ENCODE assay signal across 1 cellular context in the genomic region with DNA sequence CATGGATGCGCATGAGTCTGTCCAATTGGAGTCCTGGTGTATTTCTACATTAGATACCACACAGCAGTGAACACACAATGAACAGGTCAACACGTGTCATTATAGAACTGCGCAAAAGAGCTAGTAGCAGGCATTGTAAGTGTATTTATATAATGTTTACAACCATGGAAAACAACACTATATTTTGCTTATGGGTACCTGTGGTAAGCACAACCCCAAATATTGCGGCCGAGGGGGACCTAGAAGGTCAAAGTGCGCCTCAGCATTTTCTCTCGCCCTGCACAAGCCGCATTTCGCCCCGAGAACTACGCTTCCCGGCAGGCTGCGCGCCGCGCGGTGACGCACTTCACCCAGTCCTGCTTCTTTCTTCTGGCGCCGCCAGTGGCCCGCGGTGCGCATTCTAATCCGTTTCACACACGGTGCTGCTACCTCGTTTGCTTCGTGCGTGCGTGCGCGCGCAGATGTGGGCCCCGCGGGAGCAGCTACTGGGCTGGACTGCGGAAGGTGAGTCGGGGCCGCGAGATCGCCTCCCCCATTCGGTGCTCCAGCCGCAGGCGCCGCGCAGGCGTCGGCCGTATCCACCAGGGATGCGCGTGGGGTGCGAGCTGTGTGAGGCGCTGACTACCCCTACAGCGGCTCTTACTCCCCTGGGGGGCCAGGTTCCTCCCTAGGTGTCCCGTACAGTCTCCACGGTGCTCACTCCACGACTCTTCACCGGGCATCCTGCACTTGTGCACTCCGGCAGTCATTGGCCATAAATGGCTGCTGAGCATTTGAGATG.
TF ChIP-seq lines count a peak whose summit lies in the region.

A gene (plus strand): TSS at position 394 of the 781 bp plus-strand sequence. CDS start 68 bp downstream, at position 462.

TF ChIP-seq in WTC11, 78 proteins besides CTCF, POLR2A, EP300 and RAD21 (continued from another document):
- TF ChIP-seq, protein P1, sequence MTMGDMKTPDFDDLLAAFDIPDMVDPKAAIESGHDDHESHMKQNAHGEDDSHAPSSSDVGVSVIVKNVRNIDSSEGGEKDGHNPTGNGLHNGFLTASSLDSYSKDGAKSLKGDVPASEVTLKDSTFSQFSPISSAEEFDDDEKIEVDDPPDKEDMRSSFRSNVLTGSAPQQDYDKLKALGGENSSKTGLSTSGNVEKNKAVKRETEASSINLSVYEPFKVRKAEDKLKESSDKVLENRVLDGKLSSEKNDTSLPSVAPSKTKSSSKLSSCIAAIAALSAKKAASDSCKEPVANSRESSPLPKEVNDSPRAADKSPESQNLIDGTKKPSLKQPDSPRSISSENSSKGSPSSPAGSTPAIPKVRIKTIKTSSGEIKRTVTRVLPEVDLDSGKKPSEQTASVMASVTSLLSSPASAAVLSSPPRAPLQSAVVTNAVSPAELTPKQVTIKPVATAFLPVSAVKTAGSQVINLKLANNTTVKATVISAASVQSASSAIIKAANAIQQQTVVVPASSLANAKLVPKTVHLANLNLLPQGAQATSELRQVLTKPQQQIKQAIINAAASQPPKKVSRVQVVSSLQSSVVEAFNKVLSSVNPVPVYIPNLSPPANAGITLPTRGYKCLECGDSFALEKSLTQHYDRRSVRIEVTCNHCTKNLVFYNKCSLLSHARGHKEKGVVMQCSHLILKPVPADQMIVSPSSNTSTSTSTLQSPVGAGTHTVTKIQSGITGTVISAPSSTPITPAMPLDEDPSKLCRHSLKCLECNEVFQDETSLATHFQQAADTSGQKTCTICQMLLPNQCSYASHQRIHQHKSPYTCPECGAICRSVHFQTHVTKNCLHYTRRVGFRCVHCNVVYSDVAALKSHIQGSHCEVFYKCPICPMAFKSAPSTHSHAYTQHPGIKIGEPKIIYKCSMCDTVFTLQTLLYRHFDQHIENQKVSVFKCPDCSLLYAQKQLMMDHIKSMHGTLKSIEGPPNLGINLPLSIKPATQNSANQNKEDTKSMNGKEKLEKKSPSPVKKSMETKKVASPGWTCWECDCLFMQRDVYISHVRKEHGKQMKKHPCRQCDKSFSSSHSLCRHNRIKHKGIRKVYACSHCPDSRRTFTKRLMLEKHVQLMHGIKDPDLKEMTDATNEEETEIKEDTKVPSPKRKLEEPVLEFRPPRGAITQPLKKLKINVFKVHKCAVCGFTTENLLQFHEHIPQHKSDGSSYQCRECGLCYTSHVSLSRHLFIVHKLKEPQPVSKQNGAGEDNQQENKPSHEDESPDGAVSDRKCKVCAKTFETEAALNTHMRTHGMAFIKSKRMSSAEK (CRISPR knock-in tag; IDR thresholded peaks at IDR 0.05; ENCODE audit: borderline replicate concordance): no peak
- TF ChIP-seq PRRX2 (CRISPR knock-in tag; IDR thresholded peaks at IDR 0.05) (no peak), ZBTB21 (CRISPR knock-in tag; IDR thresholded peaks at IDR 0.05; ENCODE audit: borderline replicate concordance) (peak; percentile 81), CREM (CRISPR knock-in tag; IDR thresholded peaks at IDR 0.05) (peak; percentile 68; the same call in 1 of the 2 replicates), NR2C2 (CRISPR knock-in tag; IDR thresholded peaks at IDR 0.05) (0 out of 2 replicates have a peak, but pooled peaks have one; percentile 26), TP53 (CRISPR knock-in tag; IDR thresholded peaks at IDR 0.05) (peak; percentile 85)
TF ChIP-seq in WTC11: peak in this region for 37.
